In the genomic region with DNA sequence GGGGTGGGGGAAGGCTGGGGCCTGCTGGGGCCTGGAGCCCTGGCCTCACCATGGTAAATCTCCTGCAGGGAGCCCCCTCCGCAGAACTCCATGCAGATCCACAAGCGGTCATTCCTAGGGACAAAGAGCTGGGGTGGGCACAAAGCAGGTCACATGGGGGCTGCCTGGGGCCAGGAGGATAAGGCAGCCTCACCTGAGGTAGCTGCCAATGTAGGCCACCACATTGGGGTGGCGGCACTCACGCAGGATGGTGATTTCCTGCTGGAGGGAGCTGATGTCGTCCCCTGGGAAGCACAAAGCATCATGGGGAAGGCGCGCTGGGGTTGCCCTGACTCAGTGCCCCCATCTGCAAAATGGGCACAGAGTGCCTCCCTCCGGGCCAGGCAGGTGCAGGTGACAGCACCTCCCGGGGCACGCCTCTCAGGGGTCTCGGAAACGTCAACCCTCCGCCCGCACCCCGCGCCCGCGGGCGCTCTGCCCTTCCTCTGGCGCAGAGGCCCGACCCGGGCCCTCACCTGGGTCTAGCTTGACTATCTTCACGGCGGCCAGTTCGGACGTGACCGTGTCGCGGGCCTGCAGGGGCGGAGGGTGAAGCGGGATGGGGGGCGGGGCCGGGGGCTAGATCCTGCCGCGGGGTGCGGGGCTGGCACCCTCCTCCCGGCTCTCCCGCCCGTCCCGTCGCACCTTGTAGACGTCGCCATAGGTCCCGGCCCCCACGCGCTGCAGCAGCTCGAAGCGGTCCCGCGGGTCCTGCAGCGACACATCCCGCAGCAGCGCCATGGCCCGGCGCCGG, we compare ENCODE assay signal across 1 cellular context.
TF ChIP-seq lines count a peak whose summit lies in the region.

No MANE protein-coding gene starts in this region.

TF ChIP-seq in HepG2, 621 proteins besides CTCF, POLR2A, EP300 and RAD21 (continues in another document):
- TF ChIP-seq U2AF1 (optimal IDR thresholded peaks at IDR 0.05; ENCODE audit: low read depth, low read length), result no peak
- TF ChIP-seq NFE2 (CRISPR knock-in tag; IDR thresholded peaks at IDR 0.05), result no peak
- TF ChIP-seq KDM4B (CRISPR knock-in tag; IDR thresholded peaks at IDR 0.05), result no peak
- TF ChIP-seq, protein P1, sequence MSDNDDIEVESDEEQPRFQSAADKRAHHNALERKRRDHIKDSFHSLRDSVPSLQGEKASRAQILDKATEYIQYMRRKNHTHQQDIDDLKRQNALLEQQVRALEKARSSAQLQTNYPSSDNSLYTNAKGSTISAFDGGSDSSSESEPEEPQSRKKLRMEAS (IDR thresholded peaks at IDR 0.05), result peak; percentile 38; the same call in 1 of the 2 replicates
- TF ChIP-seq, protein P2, sequence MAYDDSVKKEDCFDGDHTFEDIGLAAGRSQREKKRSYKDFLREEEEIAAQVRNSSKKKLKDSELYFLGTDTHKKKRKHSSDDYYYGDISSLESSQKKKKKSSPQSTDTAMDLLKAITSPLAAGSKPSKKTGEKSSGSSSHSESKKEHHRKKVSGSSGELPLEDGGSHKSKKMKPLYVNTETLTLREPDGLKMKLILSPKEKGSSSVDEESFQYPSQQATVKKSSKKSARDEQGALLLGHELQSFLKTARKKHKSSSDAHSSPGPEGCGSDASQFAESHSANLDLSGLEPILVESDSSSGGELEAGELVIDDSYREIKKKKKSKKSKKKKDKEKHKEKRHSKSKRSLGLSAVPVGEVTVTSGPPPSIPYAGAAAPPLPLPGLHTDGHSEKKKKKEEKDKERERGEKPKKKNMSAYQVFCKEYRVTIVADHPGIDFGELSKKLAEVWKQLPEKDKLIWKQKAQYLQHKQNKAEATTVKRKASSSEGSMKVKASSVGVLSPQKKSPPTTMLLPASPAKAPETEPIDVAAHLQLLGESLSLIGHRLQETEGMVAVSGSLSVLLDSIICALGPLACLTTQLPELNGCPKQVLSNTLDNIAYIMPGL (CRISPR knock-in tag; IDR thresholded peaks at IDR 0.05; ENCODE audit: borderline replicate concordance in 1 of 2, low read depth in 1 of 2), result no peak; a peak in 1 of 4 replicates
- TF ChIP-seq ZNF792 (CRISPR knock-in tag; IDR thresholded peaks at IDR 0.05), result no peak
- no peak for TF ChIP-seq ZIK1 (CRISPR knock-in tag; IDR thresholded peaks at IDR 0.05; ENCODE audit: borderline replicate concordance, low read depth)
- TF ChIP-seq MEIS2 (CRISPR knock-in tag; IDR thresholded peaks at IDR 0.05), result no peak
- TF ChIP-seq KDM5B (CRISPR knock-in tag; IDR thresholded peaks at IDR 0.05; ENCODE audit: borderline replicate concordance), result no peak
- no peak for TF ChIP-seq ZNF75D (CRISPR knock-in tag; IDR thresholded peaks at IDR 0.05; ENCODE audit: borderline replicate concordance)
- TF ChIP-seq ZNF121 (CRISPR knock-in tag; IDR thresholded peaks at IDR 0.05), result no peak
- TF ChIP-seq, protein P3, sequence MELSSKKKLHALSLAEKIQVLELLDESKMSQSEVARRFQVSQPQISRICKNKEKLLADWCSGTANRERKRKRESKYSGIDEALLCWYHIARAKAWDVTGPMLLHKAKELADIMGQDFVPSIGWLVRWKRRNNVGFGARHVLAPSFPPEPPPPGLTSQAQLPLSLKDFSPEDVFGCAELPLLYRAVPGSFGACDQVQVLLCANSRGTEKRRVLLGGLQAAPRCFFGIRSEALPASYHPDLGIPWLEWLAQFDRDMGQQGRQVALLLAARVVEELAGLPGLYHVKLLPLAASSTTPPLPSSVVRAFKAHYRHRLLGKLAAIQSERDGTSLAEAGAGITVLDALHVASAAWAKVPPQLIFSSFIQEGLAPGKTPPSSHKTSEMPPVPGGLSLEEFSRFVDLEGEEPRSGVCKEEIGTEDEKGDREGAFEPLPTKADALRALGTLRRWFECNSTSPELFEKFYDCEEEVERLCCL (CRISPR knock-in tag; IDR thresholded peaks at IDR 0.05; ENCODE audit: borderline replicate concordance), result no peak
- TF ChIP-seq, protein P4, sequence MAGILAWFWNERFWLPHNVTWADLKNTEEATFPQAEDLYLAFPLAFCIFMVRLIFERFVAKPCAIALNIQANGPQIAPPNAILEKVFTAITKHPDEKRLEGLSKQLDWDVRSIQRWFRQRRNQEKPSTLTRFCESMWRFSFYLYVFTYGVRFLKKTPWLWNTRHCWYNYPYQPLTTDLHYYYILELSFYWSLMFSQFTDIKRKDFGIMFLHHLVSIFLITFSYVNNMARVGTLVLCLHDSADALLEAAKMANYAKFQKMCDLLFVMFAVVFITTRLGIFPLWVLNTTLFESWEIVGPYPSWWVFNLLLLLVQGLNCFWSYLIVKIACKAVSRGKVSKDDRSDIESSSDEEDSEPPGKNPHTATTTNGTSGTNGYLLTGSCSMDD (CRISPR knock-in tag; IDR thresholded peaks at IDR 0.05), result no peak
- TF ChIP-seq ZFP36L2 (CRISPR knock-in tag; IDR thresholded peaks at IDR 0.05), result no peak
- TF ChIP-seq ZNF737 (CRISPR knock-in tag; IDR thresholded peaks at IDR 0.05; ENCODE audit: borderline replicate concordance), result no peak
- TF ChIP-seq, protein P5, sequence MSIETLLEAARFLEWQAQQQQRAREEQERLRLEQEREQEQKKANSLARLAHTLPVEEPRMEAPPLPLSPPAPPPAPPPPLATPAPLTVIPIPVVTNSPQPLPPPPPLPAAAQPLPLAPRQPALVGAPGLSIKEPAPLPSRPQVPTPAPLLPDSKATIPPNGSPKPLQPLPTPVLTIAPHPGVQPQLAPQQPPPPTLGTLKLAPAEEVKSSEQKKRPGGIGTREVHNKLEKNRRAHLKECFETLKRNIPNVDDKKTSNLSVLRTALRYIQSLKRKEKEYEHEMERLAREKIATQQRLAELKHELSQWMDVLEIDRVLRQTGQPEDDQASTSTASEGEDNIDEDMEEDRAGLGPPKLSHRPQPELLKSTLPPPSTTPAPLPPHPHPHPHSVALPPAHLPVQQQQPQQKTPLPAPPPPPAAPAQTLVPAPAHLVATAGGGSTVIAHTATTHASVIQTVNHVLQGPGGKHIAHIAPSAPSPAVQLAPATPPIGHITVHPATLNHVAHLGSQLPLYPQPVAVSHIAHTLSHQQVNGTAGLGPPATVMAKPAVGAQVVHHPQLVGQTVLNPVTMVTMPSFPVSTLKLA (IDR thresholded peaks at IDR 0.05), result no peak
- TF ChIP-seq, protein P6, sequence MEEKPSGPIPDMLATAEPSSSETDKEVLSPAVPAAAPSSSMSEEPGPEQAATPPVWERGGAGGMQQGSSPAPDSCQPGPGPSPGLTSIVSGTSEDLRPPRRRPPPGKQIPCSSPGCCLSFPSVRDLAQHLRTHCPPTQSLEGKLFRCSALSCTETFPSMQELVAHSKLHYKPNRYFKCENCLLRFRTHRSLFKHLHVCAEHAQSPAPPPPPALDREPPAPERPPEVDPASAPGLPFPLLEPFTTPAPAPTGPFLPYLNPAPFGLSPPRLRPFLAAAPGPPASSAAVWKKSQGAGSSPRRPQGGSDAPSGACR (CRISPR knock-in tag; IDR thresholded peaks at IDR 0.05), result peak; percentile 28; the same call in 1 of the 2 replicates
- no peak for TF ChIP-seq NCOA1 (CRISPR knock-in tag; IDR thresholded peaks at IDR 0.05)
- TF ChIP-seq SMC3 (IDR thresholded peaks at IDR 0.05; ENCODE audit: low read length), result no peak
- TF ChIP-seq, protein P7, sequence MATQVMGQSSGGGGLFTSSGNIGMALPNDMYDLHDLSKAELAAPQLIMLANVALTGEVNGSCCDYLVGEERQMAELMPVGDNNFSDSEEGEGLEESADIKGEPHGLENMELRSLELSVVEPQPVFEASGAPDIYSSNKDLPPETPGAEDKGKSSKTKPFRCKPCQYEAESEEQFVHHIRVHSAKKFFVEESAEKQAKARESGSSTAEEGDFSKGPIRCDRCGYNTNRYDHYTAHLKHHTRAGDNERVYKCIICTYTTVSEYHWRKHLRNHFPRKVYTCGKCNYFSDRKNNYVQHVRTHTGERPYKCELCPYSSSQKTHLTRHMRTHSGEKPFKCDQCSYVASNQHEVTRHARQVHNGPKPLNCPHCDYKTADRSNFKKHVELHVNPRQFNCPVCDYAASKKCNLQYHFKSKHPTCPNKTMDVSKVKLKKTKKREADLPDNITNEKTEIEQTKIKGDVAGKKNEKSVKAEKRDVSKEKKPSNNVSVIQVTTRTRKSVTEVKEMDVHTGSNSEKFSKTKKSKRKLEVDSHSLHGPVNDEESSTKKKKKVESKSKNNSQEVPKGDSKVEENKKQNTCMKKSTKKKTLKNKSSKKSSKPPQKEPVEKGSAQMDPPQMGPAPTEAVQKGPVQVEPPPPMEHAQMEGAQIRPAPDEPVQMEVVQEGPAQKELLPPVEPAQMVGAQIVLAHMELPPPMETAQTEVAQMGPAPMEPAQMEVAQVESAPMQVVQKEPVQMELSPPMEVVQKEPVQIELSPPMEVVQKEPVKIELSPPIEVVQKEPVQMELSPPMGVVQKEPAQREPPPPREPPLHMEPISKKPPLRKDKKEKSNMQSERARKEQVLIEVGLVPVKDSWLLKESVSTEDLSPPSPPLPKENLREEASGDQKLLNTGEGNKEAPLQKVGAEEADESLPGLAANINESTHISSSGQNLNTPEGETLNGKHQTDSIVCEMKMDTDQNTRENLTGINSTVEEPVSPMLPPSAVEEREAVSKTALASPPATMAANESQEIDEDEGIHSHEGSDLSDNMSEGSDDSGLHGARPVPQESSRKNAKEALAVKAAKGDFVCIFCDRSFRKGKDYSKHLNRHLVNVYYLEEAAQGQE (IDR thresholded peaks at IDR 0.05; ENCODE audit: borderline replicate concordance in 1 of 2, low read depth in 1 of 2, low read length in 2 of 2), result no peak
- TF ChIP-seq, protein P8, sequence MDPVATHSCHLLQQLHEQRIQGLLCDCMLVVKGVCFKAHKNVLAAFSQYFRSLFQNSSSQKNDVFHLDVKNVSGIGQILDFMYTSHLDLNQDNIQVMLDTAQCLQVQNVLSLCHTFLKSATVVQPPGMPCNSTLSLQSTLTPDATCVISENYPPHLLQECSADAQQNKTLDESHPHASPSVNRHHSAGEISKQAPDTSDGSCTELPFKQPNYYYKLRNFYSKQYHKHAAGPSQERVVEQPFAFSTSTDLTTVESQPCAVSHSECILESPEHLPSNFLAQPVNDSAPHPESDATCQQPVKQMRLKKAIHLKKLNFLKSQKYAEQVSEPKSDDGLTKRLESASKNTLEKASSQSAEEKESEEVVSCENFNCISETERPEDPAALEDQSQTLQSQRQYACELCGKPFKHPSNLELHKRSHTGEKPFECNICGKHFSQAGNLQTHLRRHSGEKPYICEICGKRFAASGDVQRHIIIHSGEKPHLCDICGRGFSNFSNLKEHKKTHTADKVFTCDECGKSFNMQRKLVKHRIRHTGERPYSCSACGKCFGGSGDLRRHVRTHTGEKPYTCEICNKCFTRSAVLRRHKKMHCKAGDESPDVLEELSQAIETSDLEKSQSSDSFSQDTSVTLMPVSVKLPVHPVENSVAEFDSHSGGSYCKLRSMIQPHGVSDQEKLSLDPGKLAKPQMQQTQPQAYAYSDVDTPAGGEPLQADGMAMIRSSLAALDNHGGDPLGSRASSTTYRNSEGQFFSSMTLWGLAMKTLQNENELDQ (CRISPR knock-in tag; IDR thresholded peaks at IDR 0.05; ENCODE audit: borderline replicate concordance), result no peak
- TF ChIP-seq CHD4 (IDR thresholded peaks at IDR 0.05; ENCODE audit: borderline replicate concordance, low read length), result no peak; the same call in 1 of the 2 replicates
- no peak for TF ChIP-seq EEA1 (CRISPR knock-in tag; IDR thresholded peaks at IDR 0.05; ENCODE audit: borderline replicate concordance)
- TF ChIP-seq, protein P9, sequence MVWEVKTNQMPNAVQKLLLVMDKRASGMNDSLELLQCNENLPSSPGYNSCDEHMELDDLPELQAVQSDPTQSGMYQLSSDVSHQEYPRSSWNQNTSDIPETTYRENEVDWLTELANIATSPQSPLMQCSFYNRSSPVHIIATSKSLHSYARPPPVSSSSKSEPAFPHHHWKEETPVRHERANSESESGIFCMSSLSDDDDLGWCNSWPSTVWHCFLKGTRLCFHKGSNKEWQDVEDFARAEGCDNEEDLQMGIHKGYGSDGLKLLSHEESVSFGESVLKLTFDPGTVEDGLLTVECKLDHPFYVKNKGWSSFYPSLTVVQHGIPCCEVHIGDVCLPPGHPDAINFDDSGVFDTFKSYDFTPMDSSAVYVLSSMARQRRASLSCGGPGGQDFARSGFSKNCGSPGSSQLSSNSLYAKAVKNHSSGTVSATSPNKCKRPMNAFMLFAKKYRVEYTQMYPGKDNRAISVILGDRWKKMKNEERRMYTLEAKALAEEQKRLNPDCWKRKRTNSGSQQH (CRISPR knock-in tag; IDR thresholded peaks at IDR 0.05; ENCODE audit: low read depth), result no peak
- TF ChIP-seq ZFX (CRISPR knock-in tag; IDR thresholded peaks at IDR 0.05; ENCODE audit: low read depth), result 0 out of 2 replicates have a peak, but pooled peaks have one; percentile 14
- TF ChIP-seq, protein P10, sequence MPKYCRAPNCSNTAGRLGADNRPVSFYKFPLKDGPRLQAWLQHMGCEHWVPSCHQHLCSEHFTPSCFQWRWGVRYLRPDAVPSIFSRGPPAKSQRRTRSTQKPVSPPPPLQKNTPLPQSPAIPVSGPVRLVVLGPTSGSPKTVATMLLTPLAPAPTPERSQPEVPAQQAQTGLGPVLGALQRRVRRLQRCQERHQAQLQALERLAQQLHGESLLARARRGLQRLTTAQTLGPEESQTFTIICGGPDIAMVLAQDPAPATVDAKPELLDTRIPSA (CRISPR knock-in tag; IDR thresholded peaks at IDR 0.05; ENCODE audit: borderline replicate concordance), result no peak
- TF ChIP-seq KDM6A (CRISPR knock-in tag; IDR thresholded peaks at IDR 0.05; ENCODE audit: low read depth), result no peak
- TF ChIP-seq, protein P11, sequence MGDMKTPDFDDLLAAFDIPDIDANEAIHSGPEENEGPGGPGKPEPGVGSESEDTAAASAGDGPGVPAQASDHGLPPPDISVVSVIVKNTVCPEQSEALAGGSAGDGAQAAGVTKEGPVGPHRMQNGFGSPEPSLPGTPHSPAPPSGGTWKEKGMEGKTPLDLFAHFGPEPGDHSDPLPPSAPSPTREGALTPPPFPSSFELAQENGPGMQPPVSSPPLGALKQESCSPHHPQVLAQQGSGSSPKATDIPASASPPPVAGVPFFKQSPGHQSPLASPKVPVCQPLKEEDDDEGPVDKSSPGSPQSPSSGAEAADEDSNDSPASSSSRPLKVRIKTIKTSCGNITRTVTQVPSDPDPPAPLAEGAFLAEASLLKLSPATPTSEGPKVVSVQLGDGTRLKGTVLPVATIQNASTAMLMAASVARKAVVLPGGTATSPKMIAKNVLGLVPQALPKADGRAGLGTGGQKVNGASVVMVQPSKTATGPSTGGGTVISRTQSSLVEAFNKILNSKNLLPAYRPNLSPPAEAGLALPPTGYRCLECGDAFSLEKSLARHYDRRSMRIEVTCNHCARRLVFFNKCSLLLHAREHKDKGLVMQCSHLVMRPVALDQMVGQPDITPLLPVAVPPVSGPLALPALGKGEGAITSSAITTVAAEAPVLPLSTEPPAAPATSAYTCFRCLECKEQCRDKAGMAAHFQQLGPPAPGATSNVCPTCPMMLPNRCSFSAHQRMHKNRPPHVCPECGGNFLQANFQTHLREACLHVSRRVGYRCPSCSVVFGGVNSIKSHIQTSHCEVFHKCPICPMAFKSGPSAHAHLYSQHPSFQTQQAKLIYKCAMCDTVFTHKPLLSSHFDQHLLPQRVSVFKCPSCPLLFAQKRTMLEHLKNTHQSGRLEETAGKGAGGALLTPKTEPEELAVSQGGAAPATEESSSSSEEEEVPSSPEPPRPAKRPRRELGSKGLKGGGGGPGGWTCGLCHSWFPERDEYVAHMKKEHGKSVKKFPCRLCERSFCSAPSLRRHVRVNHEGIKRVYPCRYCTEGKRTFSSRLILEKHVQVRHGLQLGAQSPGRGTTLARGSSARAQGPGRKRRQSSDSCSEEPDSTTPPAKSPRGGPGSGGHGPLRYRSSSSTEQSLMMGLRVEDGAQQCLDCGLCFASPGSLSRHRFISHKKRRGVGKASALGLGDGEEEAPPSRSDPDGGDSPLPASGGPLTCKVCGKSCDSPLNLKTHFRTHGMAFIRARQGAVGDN (CRISPR knock-in tag; IDR thresholded peaks at IDR 0.05), result peak; percentile 27; the same call in 1 of the 2 replicates
- TF ChIP-seq MAZ (IDR thresholded peaks at IDR 0.05; ENCODE audit: borderline replicate concordance, low read depth, low read length), result no peak
- TF ChIP-seq MAZ (CRISPR knock-in tag; IDR thresholded peaks at IDR 0.05; ENCODE audit: low read depth), result 0 out of 2 replicates have a peak, but pooled peaks have one; percentile 11
